Comparison of ENCODE assay signal across 13 cellular contexts in genomic region chr2:148965596-148966431, GRCh38.
A peak's percentile ranks its signal among the peaks of the same experiment; 100 is the strongest.
DNase-seq lines count a peak whose midpoint lies in the region; ATAC-seq, FAIRE-seq and TF ChIP-seq lines count a peak whose summit lies in the region.
"Had no signal": no experiment of that assay in that cellular context is flagged by ENCODE, and none has a peak within 500 bp of the region (broad histone marks: within the 10 kb centered on the region; RNA-seq: fewer than 3 reads in every experiment).

No MANE protein-coding gene starts in this region.

- no peak for TF ChIP-seq EP300 in K562 (IDR thresholded peaks at IDR 0.05; ENCODE audit: low read length)

- no peak overlapping the region for H3K4me2 ChIP-seq in K562 (ENCODE audit: insufficient read depth, low read length)
- H3K4me2 ChIP-seq in mammary epithelial cell (ENCODE audit: insufficient read depth, low read depth, low read length) = no peak overlapping the region

- no peak for FAIRE-seq in K562 (lab: Jason Lieb, UNC)
- FAIRE-seq: kidney had no signal

- TF ChIP-seq CTCF in K562 (IDR thresholded peaks at IDR 0.05 in 2 of 3, conservative IDR thresholded peaks at IDR 0.05 in 1 of 3; ENCODE audit: insufficient read depth in 2 of 3, low read depth in 1 of 3, low read length in 3 of 3) (no peak), mammary epithelial cell (conservative IDR thresholded peaks at IDR 0.05 in 1 of 2, IDR thresholded peaks at IDR 0.05 in 1 of 2; ENCODE audit: extremely low read depth in 1 of 2, insufficient read depth in 1 of 2, low read depth in 1 of 2, low read length in 2 of 2) (no peak), colonic mucosa (IDR thresholded peaks at IDR 0.05) (no peak)

- H3K27ac ChIP-seq in K562 (ENCODE audit: extremely low read depth, low read depth, low read length) (no peak overlapping the region), mammary epithelial cell (ENCODE audit: insufficient read depth, low read depth, low read length) (no peak overlapping the region), colonic mucosa (no peak overlapping the region)
- H3K27ac ChIP-seq: GM23248, parathyroid adenoma, uterus had no signal

- dilution Hi-C loops in mammary epithelial cell (cut with HindIII; ENCODE audit: low sequenced_read_pairs) = no loop called here

- H3K36me3 ChIP-seq in K562 (ENCODE audit: control insufficient read depth, insufficient read depth, low read length) = no peaks in the 10 kb centered on the region
- H3K36me3 ChIP-seq in mammary epithelial cell (ENCODE audit: insufficient read depth, low read length) = no peaks in the 10 kb centered on the region
- H3K36me3 ChIP-seq in colonic mucosa = no peaks in the 10 kb centered on the region
- H3K36me3 ChIP-seq: uterus had no signal

- H3K9ac ChIP-seq in K562 (ENCODE audit: insufficient read depth in 1 of 2, low read depth in 2 of 2, low read length in 2 of 2) (no peak overlapping the region), mammary epithelial cell (ENCODE audit: insufficient read depth, low read length) (no peak overlapping the region), colonic mucosa (ENCODE audit: low read depth in 2 of 2, low read length in 2 of 2) (no peak overlapping the region)
- H3K9ac ChIP-seq: GM23248, parathyroid adenoma had no signal

- POLR2A ChIA-PET in K562 (lab: Yijun Ruan, JAX) = interaction anchor here (0.6 to 1.6 kb wide), 2 partner anchors 10 to 95 kb away, joined by 3 to 5 read pairs; no protein-coding TSS in a partner anchor

- H3K27me3 ChIP-seq in K562 (ENCODE audit: control insufficient read depth in 2 of 2, insufficient read depth in 2 of 2, low read length in 2 of 2) = peaks cover 0 to 11% of the 10 kb centered on the region in 2 experiments; a peak in 2 of 5 replicates
- H3K27me3 ChIP-seq in mammary epithelial cell (ENCODE audit: insufficient read depth, low read length) = peaks cover 6% of the 10 kb centered on the region
- H3K27me3 ChIP-seq in colonic mucosa = no peaks in the 10 kb centered on the region
- H3K27me3 ChIP-seq: uterus had no signal

- no peak overlapping the region for H2AFZ ChIP-seq in K562 (ENCODE audit: low read depth, low read length)
- H2AFZ ChIP-seq in mammary epithelial cell (ENCODE audit: low read depth, low read length) = no peak overlapping the region
- H2AFZ ChIP-seq: GM23248, parathyroid adenoma had no signal

- intact Hi-C loops in K562 (cut with micrococcal nuclease) (no loop called here), mammary epithelial cell (cut with micrococcal nuclease) (no loop called here), colonic mucosa (cut with DNase I) (no loop called here)

- no peak overlapping the region for H3K4me3 ChIP-seq in K562
- no peak overlapping the region for H3K4me3 ChIP-seq in mammary epithelial cell (replicated peaks in 1 of 3; ENCODE audit: insufficient read depth in 1 of 3, low read depth in 2 of 3, low read length in 3 of 3)
- no peak overlapping the region for H3K4me3 ChIP-seq in colonic mucosa
- H3K4me3 ChIP-seq: GM23248, uterus had no signal

- ATAC-seq in HG02759 (IDR thresholded peaks at IDR 0.05; ENCODE audit: unreplicated experiment) (peak; percentile 78), K562 (peak; percentile 23; the same call in 1 of the 3 replicates), GM21529 (IDR thresholded peaks at IDR 0.05; ENCODE audit: unreplicated experiment) (no peak)

- H4K20me1 ChIP-seq in K562 (replicated peaks; ENCODE audit: control insufficient read depth, insufficient read depth, low read length) (no peaks in the 10 kb centered on the region), mammary epithelial cell (ENCODE audit: insufficient read depth, low read length) (no peaks in the 10 kb centered on the region)

- WGBS in K562 (ENCODE audit: insufficient coverage, low coverage, missing lambda C conversion rate) = 32% methylated on average over 12 of the region's 12 CpGs
- 75% methylated on average over 10 of the region's 12 CpGs for WGBS in mammary epithelial cell (ENCODE audit: low coverage, missing lambda C conversion rate)

- TF ChIP-seq RAD21 in K562 (CRISPR knock-in tag; conservative IDR thresholded peaks at IDR 0.05 in 1 of 2, IDR thresholded peaks at IDR 0.05 in 1 of 2) = no peak

- CTCF ChIA-PET in K562 (lab: Yijun Ruan, JAX; ENCODE audit: low intra/inter-chr PET ratio) = no interaction called here
- CTCF ChIA-PET in mammary epithelial cell (lab: Charles Lee; ENCODE audit: low non-redundant PET) = no interaction called here

- H3K4me1 ChIP-seq in K562 (replicated peaks in 1 of 2; ENCODE audit: control insufficient read depth in 2 of 2, insufficient read depth in 2 of 2, low read length in 2 of 2) (no peaks in the 10 kb centered on the region), mammary epithelial cell (ENCODE audit: insufficient read depth, low read length) (no peaks in the 10 kb centered on the region), colonic mucosa (no peaks in the 10 kb centered on the region)
- H3K4me1 ChIP-seq: parathyroid adenoma, uterus had no signal

- in situ Hi-C loops in K562 (cut with MboI) = no loop called here
- in situ Hi-C loops in mammary epithelial cell (cut with MboI; ENCODE audit: low sequenced_read_pairs in 2 of 2) = no loop called here

- TF ChIP-seq POLR2A in K562 (conservative IDR thresholded peaks at IDR 0.05) = no peak

- no peaks in the 10 kb centered on the region for H3K79me2 ChIP-seq in K562 (ENCODE audit: control insufficient read depth, insufficient read depth, low read length)
- H3K79me2 ChIP-seq in mammary epithelial cell (ENCODE audit: insufficient read depth, low read length) = no peaks in the 10 kb centered on the region
- H3K79me2 ChIP-seq: parathyroid adenoma had no signal

- BruUV-seq in K562 (replicated peaks; lab: Mats Ljungman, UMichigan) (no TSS peak), mammary epithelial cell (replicated peaks; lab: Mats Ljungman, UMichigan) (no TSS peak)

- no peaks in the 10 kb centered on the region for H3K9me1 ChIP-seq in K562 (ENCODE audit: control insufficient read depth, insufficient read depth, low read length)

- H3K9me3 ChIP-seq in K562 (replicated peaks; ENCODE audit: control insufficient read depth, insufficient read depth, low read depth, low read length) (no peaks in the 10 kb centered on the region), mammary epithelial cell (replicated peaks; ENCODE audit: insufficient read depth, low read length) (no peaks in the 10 kb centered on the region), colonic mucosa (no peaks in the 10 kb centered on the region)
- H3K9me3 ChIP-seq: uterus had no signal

- DNase-seq in DMS79 (lab: John Stamatoyannopoulos, UW) (peak; percentile 93), NCI-H2107 treated with DMSO at 0.1 percent for 48 hours (lab: John Stamatoyannopoulos, UW; ENCODE audit: unreplicated experiment) (peak; percentile 94), K562 (ENCODE audit: extremely low read depth in 1 of 4, low spot score in 3 of 4) (no peak), mammary epithelial cell (no peak), colonic mucosa (no peak)
- no peak for DNase-seq in stimulated activated naive CD4-positive, alpha-beta T cell treated with Interleukin-2 at 50 U/mL for 16 hours (lab: John Stamatoyannopoulos, UW)
- DNase-seq: GM23248, kidney, NCI-H2081 treated with DMSO at 0.1 percent for 48 hours, uterus had no signal

TF ChIP-seq in K562, 482 proteins besides CTCF, POLR2A, EP300 and RAD21 (continues in another document):
- peak; percentile 70; the same call in 1 of the 2 replicates for TF ChIP-seq SPI1 (IDR thresholded peaks at IDR 0.05; ENCODE audit: borderline replicate concordance, low read depth, low read length)

Comparison
In these comparisons a context has a peak if more than half of its experiments do, and no peak if none do; other contexts are left out.
1. DNase-seq: peak in DMS79 (single experiment) and NCI-H2107 treated with DMSO at 0.1 percent for 48 hours (single experiment); none in K562 (0 of 4), mammary epithelial cell (single experiment), colonic mucosa (single experiment) and stimulated activated naive CD4-positive, alpha-beta T cell treated with Interleukin-2 at 50 U/mL for 16 hours (single experiment).